ENCODE assay signal across 8 cellular contexts in the genomic region with DNA sequence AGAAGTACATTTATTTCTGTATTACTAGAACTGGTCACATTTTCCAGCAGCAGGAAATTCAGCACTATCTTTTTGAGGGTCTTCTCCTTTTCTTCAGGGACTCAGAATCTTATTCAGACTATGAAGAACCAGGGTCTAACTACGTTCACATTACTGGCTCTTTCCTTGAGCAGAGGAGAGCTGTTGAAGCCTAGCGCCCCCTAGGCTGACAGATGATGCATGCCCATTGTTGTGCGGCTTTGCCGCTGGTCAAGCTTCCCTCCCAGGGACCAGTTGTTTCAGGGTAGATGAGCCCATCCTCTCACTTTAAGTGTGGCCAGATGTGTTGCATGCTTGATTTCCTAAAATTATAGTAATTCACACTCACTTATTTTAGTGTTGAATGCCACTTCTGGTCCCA.
DNase-seq lines count a peak whose midpoint lies in the region; ATAC-seq and TF ChIP-seq lines count a peak whose summit lies in the region.

No MANE protein-coding gene starts in this region.

- 51 to 81% (median 64%) methylated on average over 4 of the region's 4 CpGs for WGBS in psoas muscle, 3 donors

- no peaks in the 10 kb centered on the region for H4K20me1 ChIP-seq in PC-3 (ENCODE audit: low read length)

- H3K27me3 Mint-ChIP-seq in CD14-positive monocyte (ENCODE audit: low read depth in 3 of 3) = peaks cover 0 to 1% (median 0%) of the 10 kb centered on the region in 3 donors

- DNase-seq in CD14-positive monocyte (ENCODE audit: low spot score) = no peak
- DNase-seq in PC-3 = peak; percentile 52
- DNase-seq in globus pallidus (ENCODE audit: low spot score) = peak; percentile 12
- no peak for DNase-seq in C1 segment of cervical spinal cord (lab: John Stamatoyannopoulos, UW)
- no peak for DNase-seq in DMS79 (lab: John Stamatoyannopoulos, UW)
- DNase-seq in psoas muscle = no peak
- no peak for DNase-seq in stimulated activated CD4-positive, alpha-beta T cell treated with anti-CD3 and anti-CD28 coated beads, Interleukin-4, amount 100 ng/mL, for 24 hours

- no peaks in the 10 kb centered on the region for H3K9me2 ChIP-seq in PC-3 (replicated peaks; ENCODE audit: low read length)

- H3K4me1 Mint-ChIP-seq in CD14-positive monocyte = no peaks in the 10 kb centered on the region

- peaks cover 0 to 4% (median 2%) of the 10 kb centered on the region in 7 donors for H3K9me3 Mint-ChIP-seq in CD14-positive monocyte

- no peak overlapping the region for H3K4me2 ChIP-seq in PC-3 (ENCODE audit: low read length)

- no peaks in the 10 kb centered on the region for H3K36me3 Mint-ChIP-seq in CD14-positive monocyte

- TF ChIP-seq CTCF in CD14-positive monocyte (IDR thresholded peaks at IDR 0.05) = peak; percentile 23
- peak; percentile 79 for TF ChIP-seq CTCF in PC-3 (conservative IDR thresholded peaks at IDR 0.05; ENCODE audit: low read depth, low read length)
- TF ChIP-seq CTCF in psoas muscle (IDR thresholded peaks at IDR 0.05) = no peak

- no peak overlapping the region for H3K4me3 Mint-ChIP-seq in CD14-positive monocyte

- H3K36me3 ChIP-seq in PC-3 (ENCODE audit: low read depth, low read length) (no peaks in the 10 kb centered on the region), psoas muscle (ENCODE audit: insufficient read depth in 1 of 2, low read depth in 1 of 2) (no peaks in the 10 kb centered on the region)

- H3K79me2 ChIP-seq in PC-3 (ENCODE audit: low read length) = no peaks in the 10 kb centered on the region

- intact Hi-C loops in CD14-positive monocyte (cut with micrococcal nuclease) (no loop called here), PC-3 (cut with micrococcal nuclease) (no loop called here), psoas muscle (cut with DNase I) (no loop called here)

- H3K27me3 ChIP-seq in PC-3 (ENCODE audit: low read length) (no peaks in the 10 kb centered on the region), psoas muscle (ENCODE audit: insufficient read depth in 3 of 3, low read length in 2 of 3) (peaks cover 0 to 2% (median 0%) of the 10 kb centered on the region in 3 donors)

- CTCF ChIA-PET in PC-3 (lab: Charles Lee) = interaction anchor here (0.7 kb wide), 1 partner anchor 62 kb away, joined by 3 read pairs; no protein-coding TSS in a partner anchor

- no peak overlapping the region for H3K4me3 ChIP-seq in PC-3 (ENCODE audit: low read length)
- H3K4me3 ChIP-seq in psoas muscle = no peak overlapping the region

- H3F3A ChIP-seq in PC-3 (ENCODE audit: low read length, unreplicated experiment) = no peaks in the 10 kb centered on the region

- no peak overlapping the region for H2AFZ ChIP-seq in PC-3 (ENCODE audit: low read length)

- BruUV-seq in PC-3 (replicated peaks; lab: Mats Ljungman, UMichigan) = no TSS peak

- H3K27ac Mint-ChIP-seq in CD14-positive monocyte = no peak overlapping the region

- H3K27ac ChIP-seq in PC-3 (ENCODE audit: low read length) = no peak overlapping the region
- H3K27ac ChIP-seq in psoas muscle = no peak overlapping the region

- ATAC-seq in GM19351 (IDR thresholded peaks at IDR 0.05; ENCODE audit: unreplicated experiment) = peak; percentile 84
- ATAC-seq in PC-3 = peak; percentile 55; the same call in 1 of the 2 replicates
- no peak for ATAC-seq in psoas muscle

- H3K4me1 ChIP-seq in PC-3 (ENCODE audit: insufficient read depth, low read length) (no peaks in the 10 kb centered on the region), psoas muscle (no peaks in the 10 kb centered on the region)

- POLR2A ChIA-PET in PC-3 (lab: Charles Lee; ENCODE audit: unreplicated experiment) = no interaction called here

- H3K9me3 ChIP-seq in PC-3 (ENCODE audit: low read length) (no peaks in the 10 kb centered on the region), psoas muscle (no peaks in the 10 kb centered on the region)

- H3K9ac ChIP-seq in PC-3 (ENCODE audit: low read length) = no peak overlapping the region

Comparison
In these comparisons a context has a peak if more than half of its experiments do, and no peak if none do; other contexts are left out.
1. DNase-seq: peak in PC-3 (single experiment) and globus pallidus (single experiment); none in CD14-positive monocyte (single experiment), C1 segment of cervical spinal cord (0 of 14), DMS79 (single experiment), psoas muscle (0 of 2) and stimulated activated CD4-positive, alpha-beta T cell treated with anti-CD3 and anti-CD28 coated beads, Interleukin-4, amount 100 ng/mL, for 24 hours (single experiment).
2. ATAC-seq: peak in GM19351 (single experiment) and PC-3 (single experiment); none in psoas muscle (0 of 4).